Comparison of ENCODE assay signal across 19 cellular contexts in the genomic region with DNA sequence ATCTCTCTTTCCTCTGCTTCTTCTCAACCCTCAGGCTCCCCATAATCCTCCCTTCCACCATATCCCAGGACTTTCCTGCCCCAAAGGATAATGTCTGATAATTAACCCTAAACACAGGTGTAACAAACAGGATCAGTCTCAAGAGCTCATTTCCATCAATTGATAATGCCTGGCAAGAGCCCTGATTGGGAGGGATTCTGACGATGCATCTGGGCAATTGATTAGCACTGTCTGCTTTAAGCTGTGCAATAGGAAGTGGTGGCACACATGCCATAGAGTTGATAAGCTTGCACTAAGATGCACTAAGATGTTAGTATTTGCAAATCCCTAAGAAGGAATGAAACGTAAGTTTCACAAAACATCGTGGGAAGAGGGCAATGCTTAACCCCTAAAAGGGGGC. TPM values are rescaled to one million over a fixed set of nuclear protein-coding genes. Genes with fewer than 3 reads are reported as not detected.
"Had no signal": no experiment of that assay in that cellular context is flagged by ENCODE, and none has a peak within 500 bp of the region (broad histone marks: within the 10 kb centered on the region; RNA-seq: fewer than 3 reads in every experiment).

No MANE protein-coding gene starts in this region.

- H3K27me3 Mint-ChIP-seq: activated B cell treated with CpG ODN at 0.5 μM for 24 hours; central memory CD8-positive, alpha-beta T cell; natural killer cell treated with Interleukin-12 subunit alpha and Interleukin-12 subunit beta and Interleukin-15 and Interleukin-18, amount 100 ng/mL, for 72 hours had no signal

- H3K4me3 Mint-ChIP-seq: activated B cell treated with CpG ODN at 0.5 μM for 24 hours; central memory CD8-positive, alpha-beta T cell; mesothelial cell of epicardium; natural killer cell treated with Interleukin-12 subunit alpha and Interleukin-12 subunit beta and Interleukin-15 and Interleukin-18, amount 100 ng/mL, for 72 hours had no signal

- ATAC-seq: foreskin keratinocyte, lower lobe of right lung had no signal

- FAIRE-seq: keratinocyte had no signal

- H3K9me3 Mint-ChIP-seq: central memory CD8-positive, alpha-beta T cell had no signal

- H3K27ac Mint-ChIP-seq: activated B cell treated with CpG ODN at 0.5 μM for 24 hours; mesothelial cell of epicardium; natural killer cell treated with Interleukin-12 subunit alpha and Interleukin-12 subunit beta and Interleukin-15 and Interleukin-18, amount 100 ng/mL, for 72 hours had no signal

- H3K4me1 Mint-ChIP-seq: activated B cell treated with CpG ODN at 0.5 μM for 24 hours; central memory CD8-positive, alpha-beta T cell; mesothelial cell of epicardium had no signal

- DNase-seq: activated B cell treated with CpG ODN at 0.5 μM for 24 hours; activated CD4-positive, alpha-beta T cell treated with anti-CD3 and anti-CD28 coated beads, Interleukin-2, amount 10 ng/mL, durations not matched to agents 24 days and 14 days; activated naive CD4-positive, alpha-beta T cell; anterior cingulate cortex; brain microvascular endothelial cell; colonic mucosa; foreskin keratinocyte; glutamatergic neuron; hippocampal formation; lower lobe of right lung; spleen; stimulated activated naive CD4-positive, alpha-beta T cell treated with Interleukin-2 at 50 U/mL for 16 hours; T-helper 1 cell; T-helper 9 cell; uterus had no signal

RNA-seq across cellular contexts. Expression of gene EGR2, which starts 27.4 kb away (rescaled TPM):
- total RNA-seq: foreskin keratinocyte had no signal
